In genomic region chr19:4007836-4008539, GRCh38 we compare ENCODE assay signal across 8 cellular contexts. TPM values are rescaled to one million over a fixed set of nuclear protein-coding genes. Genes with fewer than 3 reads are reported as not detected.
DNase-seq lines count a peak whose midpoint lies in the region; ATAC-seq and TF ChIP-seq lines count a peak whose summit lies in the region.

No MANE protein-coding gene starts in this region.

- H3K4me3 ChIP-seq in colonic mucosa (peak overlapping the region; percentile 97), thyroid gland (replicated peaks in 1 of 3) (peak overlapping the region; percentile 35 to 98 (median 63))

- intact Hi-C loops in colonic mucosa (cut with DNase I), result loop anchor here (5.0 kb wide), 1 partner anchor 34 kb away; no protein-coding TSS in a partner anchor
- intact Hi-C loops in thyroid gland (cut with DNase I), result loop anchor here (10.0 kb wide), 1 partner anchor 117 kb away; the partner anchor contains the start of gene MAP2K2

- no peak overlapping the region for H4K8ac ChIP-seq in H9 (replicated peaks; ENCODE audit: insufficient read length, low read depth, low read length)

- H3K23ac ChIP-seq in H9 (ENCODE audit: insufficient read length, low read depth, low read length), result no peak overlapping the region

- H3K27me3 ChIP-seq in H9 (ENCODE audit: insufficient read depth, low read length) (no peaks in the 10 kb centered on the region), colonic mucosa (no peaks in the 10 kb centered on the region), thyroid gland (no peaks in the 10 kb centered on the region)

- H3K9me3 Mint-ChIP-seq in H9, result no peaks in the 10 kb centered on the region

- peaks cover 15% of the 10 kb centered on the region; the same call in 1 of the 2 replicates for H3K79me2 ChIP-seq in H9 (ENCODE audit: insufficient read depth, low read length)

- ATAC-seq in HG03520 (IDR thresholded peaks at IDR 0.05; ENCODE audit: unreplicated experiment) (no peak), GM18868 (IDR thresholded peaks at IDR 0.05; ENCODE audit: unreplicated experiment) (no peak)

- H3K4me1 Mint-ChIP-seq in H9, result peaks cover 13 to 14% of the 10 kb centered on the region in 2 experiments

- H2BK20ac ChIP-seq in H9 (ENCODE audit: low read depth, low read length, poor library complexity, severe bottlenecking), result no peak overlapping the region

- H3K36me3 Mint-ChIP-seq in H9 (ENCODE audit: insufficient read depth in 1 of 3, low read depth in 3 of 3), result peaks cover 4 to 14% (median 12%) of the 10 kb centered on the region in 3 experiments; a peak in 6 of 7 replicates

- WGBS in H9 (ENCODE audit: extremely low coverage, insufficient read length, low lambda C conversion rate), result no CpG with 5 or more reads among the region's 55 CpGs
- 0 to 3% methylated on average over 13 to 23 of the region's 55 CpGs for WGBS in thyroid gland, 2 donors

- no peak for TF ChIP-seq POLR2A in thyroid gland (IDR thresholded peaks at IDR 0.05)

- H2BK120ac ChIP-seq in H9 (ENCODE audit: low read depth, low read length, poor library complexity, severe bottlenecking), result no peak overlapping the region

- no peak overlapping the region for H2BK12ac ChIP-seq in H9 (ENCODE audit: insufficient read length, low read depth, low read length)

- DNase-seq in EH (ENCODE audit: low read depth) (peak; percentile 28), H9 (no peak), RPMI8226 (peak; percentile 7), colonic mucosa (peak; percentile 56), medulla oblongata (ENCODE audit: extremely low spot score) (peak; percentile 14), thyroid gland (peak; percentile 30 to 44)

- peaks cover 8% of the 10 kb centered on the region for H3K79me1 ChIP-seq in H9 (ENCODE audit: insufficient read depth, low read depth, low read length, poor library complexity, severe bottlenecking)

- no peaks in the 10 kb centered on the region for H4K20me1 ChIP-seq in H9 (ENCODE audit: control insufficient read depth, insufficient read depth, insufficient read length)

- H3K18ac ChIP-seq in H9 (ENCODE audit: insufficient read length, low read depth, low read length), result no peak overlapping the region

- H3T11ph ChIP-seq in H9 (ENCODE audit: low read length), result no peak overlapping the region

- H3K23me2 ChIP-seq in H9 (ENCODE audit: insufficient read length, low read depth, low read length, poor library complexity, severe bottlenecking), result peaks cover 10% of the 10 kb centered on the region

- H2BK5ac ChIP-seq in H9 (ENCODE audit: insufficient read length, low read length), result no peak overlapping the region

- H3K4me1 ChIP-seq in H9 (ENCODE audit: insufficient read depth, low read length), result no peaks in the 10 kb centered on the region
- peaks cover 18% of the 10 kb centered on the region for H3K4me1 ChIP-seq in colonic mucosa
- peaks cover 13 to 25% of the 10 kb centered on the region in 2 donors for H3K4me1 ChIP-seq in thyroid gland

- H3K27me3 Mint-ChIP-seq in H9 (ENCODE audit: low read depth), result no peaks in the 10 kb centered on the region

- no peak overlapping the region for H3K56ac ChIP-seq in H9 (ENCODE audit: insufficient read length, low read depth, low read length)

- H3K4ac ChIP-seq in H9 (ENCODE audit: low read depth, low read length), result no peak overlapping the region

- no peak overlapping the region for H2AK5ac ChIP-seq in H9 (ENCODE audit: insufficient read length, low read length)

- peak overlapping the region; percentile 82 to 85 for H3K4me3 Mint-ChIP-seq in H9

- H3K4me2 ChIP-seq in H9 (ENCODE audit: insufficient read depth, insufficient read length, low read length), result peak overlapping the region; percentile 59

- H3K36me3 ChIP-seq in colonic mucosa (peaks cover under 1% of the 10 kb centered on the region), thyroid gland (peaks cover 1 to 2% of the 10 kb centered on the region in 2 donors)

- H3K9ac ChIP-seq in H9 (ENCODE audit: extremely low read depth, insufficient read length, low read length) (peak overlapping the region; percentile 0), colonic mucosa (ENCODE audit: low read depth in 2 of 2, low read length in 2 of 2) (peak overlapping the region; percentile 85 to 89)

- peak overlapping the region in 2 of 3 experiments; percentile 25 to 27; a peak in 1 of 7 replicates for H3K27ac Mint-ChIP-seq in H9

- no peak overlapping the region; the same call in 1 of the 2 replicates for H3K14ac ChIP-seq in H9 (ENCODE audit: insufficient read depth, low read length)

- TF ChIP-seq CTCF in H9 (conservative IDR thresholded peaks at IDR 0.05) (no peak), colonic mucosa (IDR thresholded peaks at IDR 0.05) (no peak), thyroid gland (IDR thresholded peaks at IDR 0.05) (no peak)

- H3K27ac ChIP-seq in H9 (ENCODE audit: insufficient read length, low read depth, low read length) (no peak overlapping the region), colonic mucosa (peak overlapping the region; percentile 79), thyroid gland (peak overlapping the region; percentile 39 to 80 (median 79))

- H4K5ac ChIP-seq in H9 (ENCODE audit: insufficient read length, low read depth, low read length), result no peak overlapping the region

- H2AFZ ChIP-seq in H9 (ENCODE audit: low read length), result no peak overlapping the region

- no peak overlapping the region for H2BK15ac ChIP-seq in H9 (ENCODE audit: low read depth, low read length)

- H3K9me3 ChIP-seq in H9 (ENCODE audit: control insufficient read depth, low read depth, low read length), result no peaks in the 10 kb centered on the region
- H3K9me3 ChIP-seq in colonic mucosa, result no peaks in the 10 kb centered on the region
- no peaks in the 10 kb centered on the region for H3K9me3 ChIP-seq in thyroid gland

- no peak overlapping the region for H4K91ac ChIP-seq in H9 (ENCODE audit: insufficient read length, low read depth, low read length)

RNA-seq across cellular contexts. Expression of gene PIAS4, which starts 0.5 kb away (rescaled TPM):
- 52.0 and 59.4 TPM in 2 replicates for total RNA-seq in H9 (2021)
- total RNA-seq in colonic mucosa, result 10 to 100 TPM; 29.9 to 31.5 TPM
- total RNA-seq in thyroid gland, result 10 to 100 TPM; 14.7 to 32.3 (median 16.0) TPM

RNA-seq across cellular contexts. Expression of gene EEF2, which starts 22.7 kb away (rescaled TPM):
- total RNA-seq in H9 (2021) (3,615 and 3,676 TPM in 2 replicates), colonic mucosa (1,000 to 10,000 TPM; 2,109 to 2,241 TPM), thyroid gland (1,000 to 10,000 TPM; 1,432 to 2,189 (median 1,729) TPM)

RNA-seq across cellular contexts. Expression of gene DAPK3, which starts 37.1 kb away (rescaled TPM):
- total RNA-seq in H9 (2021), result 114 and 121 TPM in 2 replicates
- 10 to 100 TPM; 53.7 to 74.3 TPM for total RNA-seq in colonic mucosa
- 10 to 100 TPM; 29.6 to 61.7 (median 40.3) TPM for total RNA-seq in thyroid gland

RNA-seq across cellular contexts. Expression of gene ZBTB7A, which starts 58.7 kb away (rescaled TPM):
- total RNA-seq in H9 (2021) (22.8 and 24.9 TPM in 2 replicates), colonic mucosa (100 to 1,000 TPM; 110 to 123 TPM), thyroid gland (10 to 100 TPM; 45.3 to 85.3 (median 54.9) TPM)
